In the genomic region with DNA sequence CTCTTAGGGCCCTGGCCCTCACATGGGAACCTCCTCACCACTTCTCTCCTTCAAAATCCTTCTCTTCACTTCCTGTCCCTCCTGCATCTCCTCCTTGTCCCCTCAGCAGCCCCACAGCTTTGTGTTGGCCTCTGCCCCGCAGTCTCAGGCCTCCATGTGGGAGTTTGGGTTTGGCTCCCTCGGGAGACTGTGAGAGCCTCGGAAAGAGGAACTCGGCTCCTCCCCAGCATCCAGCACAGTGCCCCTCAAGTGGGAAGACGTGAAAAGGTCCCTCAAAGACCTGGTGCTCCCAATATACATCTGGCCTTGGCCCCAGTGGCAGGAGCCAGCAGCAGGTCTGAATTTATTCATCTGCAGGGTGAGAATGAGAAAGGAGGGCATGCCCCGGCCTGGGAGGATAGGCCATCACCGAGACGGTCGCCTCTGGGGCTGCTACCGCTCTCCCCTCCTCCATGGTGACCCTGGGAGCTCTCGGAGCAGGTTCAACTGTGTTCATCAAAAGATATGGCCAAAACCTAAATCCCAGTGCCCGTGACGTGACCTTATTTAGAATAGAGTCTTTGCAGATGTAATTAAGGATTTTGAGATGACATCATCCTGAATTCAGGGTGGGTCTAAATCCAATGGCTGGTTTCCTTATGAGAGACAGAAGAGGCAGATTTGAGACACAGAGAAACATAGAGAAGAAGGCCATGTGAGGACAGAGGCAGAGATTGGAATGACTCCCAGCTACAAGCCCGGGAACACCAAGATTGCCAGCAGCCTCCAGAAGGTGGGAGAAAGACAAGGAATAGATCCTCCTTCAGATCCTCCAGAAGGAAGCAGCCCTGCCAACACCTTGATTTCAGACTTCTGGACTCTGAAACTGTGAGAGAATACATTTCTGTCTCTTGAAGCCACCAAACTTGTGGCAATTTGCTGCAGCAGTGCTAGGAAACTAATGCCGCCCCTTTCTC, we compare ENCODE assay signal across 2 cellular contexts.
TF ChIP-seq lines count a peak whose summit lies in the region.

No MANE protein-coding gene starts in this region.

TF ChIP-seq in HepG2, 621 proteins besides CTCF, POLR2A, EP300 and RAD21:
- no peak for TF ChIP-seq ATF3 (CRISPR knock-in tag; IDR thresholded peaks at IDR 0.05)
- TF ChIP-seq, protein P1, sequence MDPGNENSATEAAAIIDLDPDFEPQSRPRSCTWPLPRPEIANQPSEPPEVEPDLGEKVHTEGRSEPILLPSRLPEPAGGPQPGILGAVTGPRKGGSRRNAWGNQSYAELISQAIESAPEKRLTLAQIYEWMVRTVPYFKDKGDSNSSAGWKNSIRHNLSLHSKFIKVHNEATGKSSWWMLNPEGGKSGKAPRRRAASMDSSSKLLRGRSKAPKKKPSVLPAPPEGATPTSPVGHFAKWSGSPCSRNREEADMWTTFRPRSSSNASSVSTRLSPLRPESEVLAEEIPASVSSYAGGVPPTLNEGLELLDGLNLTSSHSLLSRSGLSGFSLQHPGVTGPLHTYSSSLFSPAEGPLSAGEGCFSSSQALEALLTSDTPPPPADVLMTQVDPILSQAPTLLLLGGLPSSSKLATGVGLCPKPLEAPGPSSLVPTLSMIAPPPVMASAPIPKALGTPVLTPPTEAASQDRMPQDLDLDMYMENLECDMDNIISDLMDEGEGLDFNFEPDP (CRISPR knock-in tag; conservative IDR thresholded peaks at IDR 0.05): no peak
- no peak for TF ChIP-seq ZNF24 (IDR thresholded peaks at IDR 0.05)
- peak; percentile 69 for TF ChIP-seq CREB1 (IDR thresholded peaks at IDR 0.05)
- no peak for TF ChIP-seq CREB1 (CRISPR knock-in tag; IDR thresholded peaks at IDR 0.05)
- TF ChIP-seq ZSCAN21 (CRISPR knock-in tag; IDR thresholded peaks at IDR 0.05; ENCODE audit: borderline replicate concordance): no peak
- TF ChIP-seq, protein P2, sequence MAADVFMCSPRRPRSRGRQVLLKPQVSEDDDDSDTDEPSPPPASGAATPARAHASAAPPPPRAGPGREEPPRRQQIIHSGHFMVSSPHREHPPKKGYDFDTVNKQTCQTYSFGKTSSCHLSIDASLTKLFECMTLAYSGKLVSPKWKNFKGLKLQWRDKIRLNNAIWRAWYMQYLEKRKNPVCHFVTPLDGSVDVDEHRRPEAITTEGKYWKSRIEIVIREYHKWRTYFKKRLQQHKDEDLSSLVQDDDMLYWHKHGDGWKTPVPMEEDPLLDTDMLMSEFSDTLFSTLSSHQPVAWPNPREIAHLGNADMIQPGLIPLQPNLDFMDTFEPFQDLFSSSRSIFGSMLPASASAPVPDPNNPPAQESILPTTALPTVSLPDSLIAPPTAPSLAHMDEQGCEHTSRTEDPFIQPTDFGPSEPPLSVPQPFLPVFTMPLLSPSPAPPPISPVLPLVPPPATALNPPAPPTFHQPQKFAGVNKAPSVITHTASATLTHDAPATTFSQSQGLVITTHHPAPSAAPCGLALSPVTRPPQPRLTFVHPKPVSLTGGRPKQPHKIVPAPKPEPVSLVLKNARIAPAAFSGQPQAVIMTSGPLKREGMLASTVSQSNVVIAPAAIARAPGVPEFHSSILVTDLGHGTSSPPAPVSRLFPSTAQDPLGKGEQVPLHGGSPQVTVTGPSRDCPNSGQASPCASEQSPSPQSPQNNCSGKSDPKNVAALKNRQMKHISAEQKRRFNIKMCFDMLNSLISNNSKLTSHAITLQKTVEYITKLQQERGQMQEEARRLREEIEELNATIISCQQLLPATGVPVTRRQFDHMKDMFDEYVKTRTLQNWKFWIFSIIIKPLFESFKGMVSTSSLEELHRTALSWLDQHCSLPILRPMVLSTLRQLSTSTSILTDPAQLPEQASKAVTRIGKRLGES (CRISPR knock-in tag; IDR thresholded peaks at IDR 0.05; ENCODE audit: borderline replicate concordance): no peak
- TF ChIP-seq ATF7 (IDR thresholded peaks at IDR 0.05): peak; percentile 92
- TF ChIP-seq ATF7 (CRISPR knock-in tag; IDR thresholded peaks at IDR 0.05): no peak

TF ChIP-seq in H1, 55 proteins besides CTCF, POLR2A, EP300 and RAD21:
- TF ChIP-seq SP2 (IDR thresholded peaks at IDR 0.05; ENCODE audit: low read length) (no peak), KDM1A (IDR thresholded peaks at IDR 0.05; ENCODE audit: borderline replicate concordance, low read length) (no peak), SIRT6 (IDR thresholded peaks at IDR 0.05; ENCODE audit: low read length) (no peak)
